In genomic region chr20:5118220-5119142, GRCh38 we compare ENCODE assay signal across 8 cellular contexts. TPM values are rescaled to one million over a fixed set of nuclear protein-coding genes. Genes with fewer than 3 reads are reported as not detected.
DNase-seq lines count a peak whose midpoint lies in the region; ATAC-seq, FAIRE-seq and TF ChIP-seq lines count a peak whose summit lies in the region.

No MANE protein-coding gene starts in this region.

- intact Hi-C loops in right cardiac atrium (cut with DNase I): no loop called here

- peaks cover 10 to 23% of the 10 kb centered on the region in 2 donors for H3K4me1 Mint-ChIP-seq in stimulated activated naive B cell treated with anti-CD40 and anti-IgM and Interleukin-4, amounts not matched to agents 10 μg/mL and 1 μg/mL and 100 μg/mL, for 72 hours

- peaks cover 14 to 29% of the 10 kb centered on the region in 2 donors for H3K36me3 Mint-ChIP-seq in stimulated activated naive B cell treated with anti-CD40 and anti-IgM and Interleukin-4, amounts not matched to agents 10 μg/mL and 1 μg/mL and 100 μg/mL, for 72 hours

- H3K4me1 ChIP-seq in right cardiac atrium (ENCODE audit: control insufficient read depth, insufficient read depth, low read length): peaks cover 4% of the 10 kb centered on the region

- H3K27ac Mint-ChIP-seq in stimulated activated naive B cell treated with anti-CD40 and anti-IgM and Interleukin-4, amounts not matched to agents 10 μg/mL and 1 μg/mL and 100 μg/mL, for 72 hours: peak overlapping the region; percentile 97

- DNase-seq in DMS79 treated with DMSO at 0.1 percent for 48 hours (lab: John Stamatoyannopoulos, UW): peak; percentile 21
- DNase-seq in DMS79 (lab: John Stamatoyannopoulos, UW): no peak
- no peak for DNase-seq in right cardiac atrium
- no peak for DNase-seq in stimulated activated naive B cell treated with anti-CD40 and anti-IgM and Interleukin-4, amounts not matched to agents 10 μg/mL and 1 μg/mL and 100 μg/mL, for 72 hours
- no peak for DNase-seq in HTR-8/SVneo (ENCODE audit: insufficient read length, low spot score)
- DNase-seq in NOMO-1 (lab: John Stamatoyannopoulos, UW; ENCODE audit: unreplicated experiment in 2 of 2): no peak

- no peaks in the 10 kb centered on the region for H3K27me3 Mint-ChIP-seq in stimulated activated naive B cell treated with anti-CD40 and anti-IgM and Interleukin-4, amounts not matched to agents 10 μg/mL and 1 μg/mL and 100 μg/mL, for 72 hours

- H3K9me3 ChIP-seq in right cardiac atrium (ENCODE audit: control insufficient read depth, low read length): no peaks in the 10 kb centered on the region

- no peaks in the 10 kb centered on the region for H3K9me3 Mint-ChIP-seq in stimulated activated naive B cell treated with anti-CD40 and anti-IgM and Interleukin-4, amounts not matched to agents 10 μg/mL and 1 μg/mL and 100 μg/mL, for 72 hours

- peak overlapping the region; percentile 97 for H3K4me3 Mint-ChIP-seq in stimulated activated naive B cell treated with anti-CD40 and anti-IgM and Interleukin-4, amounts not matched to agents 10 μg/mL and 1 μg/mL and 100 μg/mL, for 72 hours

- H3K27ac ChIP-seq in VCaP (peak overlapping the region; percentile 79), right cardiac atrium (ENCODE audit: low read length) (no peak overlapping the region)

- TF ChIP-seq CTCF in VCaP (conservative IDR thresholded peaks at IDR 0.05): no peak

- 9% methylated on average over 23 of the region's 23 CpGs for WGBS in right cardiac atrium

- ATAC-seq in right cardiac atrium: no peak
- no peak for ATAC-seq in stimulated activated naive B cell treated with anti-CD40 and anti-IgM and Interleukin-4, amounts not matched to agents 10 μg/mL and 1 μg/mL and 100 μg/mL, for 72 hours (replicated peaks)
- ATAC-seq in GM19463 (IDR thresholded peaks at IDR 0.05; ENCODE audit: unreplicated experiment): no peak

- no peak for FAIRE-seq in HTR-8/SVneo (lab: Jason Lieb, UNC)

- no peaks in the 10 kb centered on the region for H3K27me3 ChIP-seq in right cardiac atrium (ENCODE audit: control insufficient read depth, insufficient read depth)

- peak overlapping the region; percentile 53 for H3K4me3 ChIP-seq in right cardiac atrium (ENCODE audit: low read length)

RNA-seq across cellular contexts. Expression of gene PCNA, which starts 1.3 kb away (rescaled TPM):
- 10 to 100 TPM; 19.4 to 36.8 (median 25.7) TPM for total RNA-seq in right cardiac atrium
- polyA plus RNA-seq in right cardiac atrium: 41.4 TPM

RNA-seq across cellular contexts. Expression of gene TMEM230, which starts 5.6 kb away (rescaled TPM):
- total RNA-seq in right cardiac atrium: 100 to 1,000 TPM in 3 of 4 donors, 10 to 100 TPM in 1; 98.7 to 116 (median 110) TPM
- polyA plus RNA-seq in right cardiac atrium: 178 TPM

RNA-seq across cellular contexts. Expression of gene CDS2, which starts 8.3 kb away (rescaled TPM):
- total RNA-seq in right cardiac atrium: 10 to 100 TPM; 79.4 to 98.6 (median 88.2) TPM
- polyA plus RNA-seq in right cardiac atrium: 29.1 TPM
